19 cellular contexts compared by ENCODE assay signal in genomic region chr7:78260826-78261225, GRCh38.
"Had no signal": no experiment of that assay in that cellular context is flagged by ENCODE, and none has a peak within 500 bp of the region (broad histone marks: within the 10 kb centered on the region; RNA-seq: fewer than 3 reads in every experiment).

No MANE protein-coding gene starts in this region.

- H3K27ac ChIP-seq: adrenal gland, colonic mucosa, esophagus muscularis mucosa, transverse colon, VCaP had no signal

- H3K4me1 Mint-ChIP-seq: activated CD8-positive, alpha-beta memory T cell treated with anti-CD3 and anti-CD28 coated beads, Interleukin-2, amount 10 ng/mL, durations not matched to agents 7 days and 5 days; activated naive CD4-positive, alpha-beta T cell treated with anti-CD3 and anti-CD28 coated beads, Interleukin-2, amount 10 ng/mL, durations not matched to agents 7 days and 5 days; T-cell had no signal

- H3K36me3 ChIP-seq: adrenal gland, colonic mucosa, transverse colon had no signal

- H3K27ac Mint-ChIP-seq: activated CD4-positive, alpha-beta memory T cell treated with anti-CD3 and anti-CD28 coated beads for 36 hours; activated CD8-positive, alpha-beta memory T cell treated with anti-CD3 and anti-CD28 coated beads, Interleukin-2, amount 10 ng/mL, durations not matched to agents 7 days and 5 days; activated naive CD4-positive, alpha-beta T cell treated with anti-CD3 and anti-CD28 coated beads, Interleukin-2, amount 10 ng/mL, durations not matched to agents 7 days and 5 days; activated T-cell treated with anti-CD3 and anti-CD28 coated beads, Interleukin-2, amount 50 U/mL, for 24 hours; natural killer cell treated with Interleukin-12 subunit alpha and Interleukin-12 subunit beta and Interleukin-15 and Interleukin-18, amount 100 ng/mL, for 72 hours; T-cell had no signal

- H3K36me3 Mint-ChIP-seq: activated CD4-positive, alpha-beta memory T cell treated with anti-CD3 and anti-CD28 coated beads for 36 hours; activated CD8-positive, alpha-beta memory T cell treated with anti-CD3 and anti-CD28 coated beads, Interleukin-2, amount 10 ng/mL, durations not matched to agents 7 days and 5 days; activated naive CD4-positive, alpha-beta T cell treated with anti-CD3 and anti-CD28 coated beads, Interleukin-2, amount 10 ng/mL, durations not matched to agents 7 days and 5 days; natural killer cell treated with Interleukin-12 subunit alpha and Interleukin-12 subunit beta and Interleukin-15 and Interleukin-18, amount 100 ng/mL, for 72 hours; T-cell had no signal

- H3K27me3 ChIP-seq: adrenal gland, colonic mucosa, esophagus muscularis mucosa, transverse colon had no signal

- ATAC-seq: activated CD8-positive, alpha-beta memory T cell treated with anti-CD3 and anti-CD28 coated beads, Interleukin-2, amount 10 ng/mL, durations not matched to agents 7 days and 5 days; natural killer cell treated with Interleukin-12 subunit alpha and Interleukin-12 subunit beta and Interleukin-15 and Interleukin-18, amount 100 ng/mL, for 72 hours; right cardiac atrium; T-cell had no signal

- H3K9me3 ChIP-seq: adrenal gland, colonic mucosa, esophagus muscularis mucosa, transverse colon had no signal

- H3K9me3 Mint-ChIP-seq: activated CD4-positive, alpha-beta memory T cell treated with anti-CD3 and anti-CD28 coated beads for 36 hours; activated naive CD4-positive, alpha-beta T cell treated with anti-CD3 and anti-CD28 coated beads, Interleukin-2, amount 10 ng/mL, durations not matched to agents 7 days and 5 days; activated T-cell treated with anti-CD3 and anti-CD28 coated beads, Interleukin-2, amount 50 U/mL, for 24 hours had no signal

- H3K4me3 Mint-ChIP-seq: activated CD4-positive, alpha-beta memory T cell treated with anti-CD3 and anti-CD28 coated beads for 36 hours; activated CD8-positive, alpha-beta memory T cell treated with anti-CD3 and anti-CD28 coated beads, Interleukin-2, amount 10 ng/mL, durations not matched to agents 7 days and 5 days; activated naive CD4-positive, alpha-beta T cell treated with anti-CD3 and anti-CD28 coated beads, Interleukin-2, amount 10 ng/mL, durations not matched to agents 7 days and 5 days; activated T-cell treated with anti-CD3 and anti-CD28 coated beads, Interleukin-2, amount 50 U/mL, for 24 hours; natural killer cell treated with Interleukin-12 subunit alpha and Interleukin-12 subunit beta and Interleukin-15 and Interleukin-18, amount 100 ng/mL, for 72 hours; T-cell had no signal

- H3K4me1 ChIP-seq: adrenal gland, colonic mucosa, esophagus muscularis mucosa, transverse colon had no signal

- H3K27me3 Mint-ChIP-seq: activated CD4-positive, alpha-beta memory T cell treated with anti-CD3 and anti-CD28 coated beads for 36 hours; activated CD8-positive, alpha-beta memory T cell treated with anti-CD3 and anti-CD28 coated beads, Interleukin-2, amount 10 ng/mL, durations not matched to agents 7 days and 5 days; activated naive CD4-positive, alpha-beta T cell treated with anti-CD3 and anti-CD28 coated beads, Interleukin-2, amount 10 ng/mL, durations not matched to agents 7 days and 5 days; activated T-cell treated with anti-CD3 and anti-CD28 coated beads, Interleukin-2, amount 50 U/mL, for 24 hours had no signal

- H3K4me3 ChIP-seq: adrenal gland, colonic mucosa, esophagus muscularis mucosa, transverse colon had no signal

- DNase-seq: activated CD4-positive, alpha-beta memory T cell treated with anti-CD3 and anti-CD28 coated beads for 36 hours; activated CD8-positive, alpha-beta memory T cell treated with anti-CD3 and anti-CD28 coated beads, Interleukin-2, amount 10 ng/mL, durations not matched to agents 7 days and 5 days; activated naive CD4-positive, alpha-beta T cell treated with anti-CD3 and anti-CD28 coated beads, Interleukin-2, amount 10 ng/mL, durations not matched to agents 7 days and 5 days; activated T-cell treated with anti-CD3 and anti-CD28 coated beads, Interleukin-2, amount 50 U/mL, for 24 hours; adrenal gland; colonic mucosa; hypothalamus; mesenchymal stem cell; right cardiac atrium; small intestine; stimulated activated CD4-positive, alpha-beta T cell treated with anti-CD3 and anti-CD28 coated beads, Interleukin-4, amount 100 ng/mL, for 4 hours; stimulated activated CD8-positive, alpha-beta memory T cell treated with anti-CD3 and anti-CD28 coated beads, Interleukin-4, amount 100 ng/mL, for 48 hours; stimulated activated naive CD4-positive, alpha-beta T cell treated with Interleukin-2 at 50 U/mL for 16 hours; substantia nigra; T-cell; transverse colon had no signal
